Comparison of ENCODE assay signal across 17 cellular contexts in the genomic region with DNA sequence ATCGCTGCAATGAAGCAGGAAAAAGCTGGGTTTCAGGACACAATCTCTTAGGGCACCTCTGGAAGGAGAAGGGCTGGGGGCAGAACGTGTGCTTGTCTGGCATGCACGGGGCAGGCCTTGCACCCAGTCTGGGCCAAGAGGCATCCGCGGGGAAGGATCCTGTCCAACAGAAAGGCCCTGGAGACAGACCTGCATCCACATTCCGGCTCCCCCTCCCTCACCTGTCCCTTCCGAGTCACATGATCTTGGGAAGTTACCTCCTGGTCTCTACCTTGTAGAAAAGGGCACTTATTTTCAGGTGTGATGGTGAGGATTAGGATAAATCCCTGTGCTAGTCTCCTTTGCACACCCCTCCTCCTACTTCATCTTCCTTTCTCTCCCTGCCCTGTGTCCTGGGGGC.
"Had no signal": no experiment of that assay in that cellular context is flagged by ENCODE, and none has a peak within 500 bp of the region (broad histone marks: within the 10 kb centered on the region; RNA-seq: fewer than 3 reads in every experiment).

No MANE protein-coding gene starts in this region.

- H3K27me3 ChIP-seq: transverse colon had no signal

- H3K27ac ChIP-seq: cardiac muscle cell, epithelial cell of prostate, WERI-Rb-1 had no signal

- ATAC-seq: natural killer cell treated with Interleukin-12 subunit alpha and Interleukin-12 subunit beta and Interleukin-15 and Interleukin-18, amount 100 ng/mL, for 72 hours had no signal

- DNase-seq: activated CD4-positive, alpha-beta T cell treated with anti-CD3 and anti-CD28 coated beads, Interleukin-2, amount 50 U/mL, for 4 hours; activated gamma-delta T cell; endodermal cell; foreskin fibroblast; glutamatergic neuron; mesendoderm; nucleus accumbens; posterior cingulate gyrus; retina; stimulated activated CD4-positive, alpha-beta T cell treated with anti-CD3 and anti-CD28 coated beads, Interleukin-12 subunit alpha, Interleukin-12 subunit beta, amount 100 ng/mL, for 4 hours; stimulated activated CD4-positive, alpha-beta T cell treated with anti-CD3 and anti-CD28 coated beads, Interleukin-1b, Interleukin-23, amount 100 ng/mL, for 48 hours; stimulated activated naive CD4-positive, alpha-beta T cell treated with Interleukin-2 at 50 U/mL for 16 hours; transverse colon; WERI-Rb-1 had no signal

- H3K4me3 ChIP-seq: cardiac muscle cell, transverse colon had no signal

- H3K36me3 ChIP-seq: cardiac muscle cell, transverse colon, WERI-Rb-1 had no signal
